In the genomic region with DNA sequence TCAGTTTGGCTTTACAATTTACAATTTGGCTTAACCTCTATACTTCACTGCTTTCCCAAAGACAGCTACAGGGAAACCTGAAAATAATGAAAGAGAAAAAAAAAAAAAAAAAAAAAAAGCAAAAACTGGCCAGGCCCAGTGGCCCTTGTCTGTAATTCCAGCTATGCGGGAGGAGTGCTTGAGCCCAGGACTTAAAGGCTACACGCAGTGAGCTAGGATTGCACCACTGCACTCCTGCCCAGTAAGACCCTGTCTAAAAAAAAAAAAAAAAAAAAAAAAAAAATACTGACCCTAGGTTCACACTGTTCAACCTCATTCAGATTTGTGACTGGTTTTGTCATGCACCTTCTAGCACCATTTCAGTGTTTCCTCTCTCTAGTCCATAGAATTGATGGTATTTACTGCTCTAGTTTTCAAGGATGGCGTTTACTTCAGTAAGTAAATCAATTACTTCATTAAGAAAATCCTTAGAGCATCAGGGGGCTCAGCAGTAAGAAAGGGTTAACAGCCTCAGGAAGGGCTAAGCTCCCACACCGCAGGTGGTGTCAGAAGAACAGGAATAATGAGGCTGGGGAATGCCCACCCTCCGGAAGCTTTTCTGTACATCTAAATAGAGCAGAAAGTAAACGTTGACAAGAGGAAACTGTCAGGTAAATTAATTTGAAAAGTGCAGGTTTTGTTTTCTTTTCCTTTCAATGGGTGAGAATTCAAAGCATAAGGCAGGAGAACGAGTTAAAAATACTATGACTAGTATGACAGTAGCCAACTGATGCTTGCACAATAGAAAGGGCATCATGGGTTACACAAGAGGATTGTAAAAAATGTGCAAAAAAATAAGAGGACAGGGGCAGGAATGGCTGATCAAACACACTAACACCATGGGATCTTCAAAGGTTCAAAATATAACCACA, we compare ENCODE assay signal across 1 cellular context.
TF ChIP-seq lines count a peak whose summit lies in the region.

No MANE protein-coding gene starts in this region.

TF ChIP-seq in WTC11, 78 proteins besides CTCF, POLR2A, EP300 and RAD21 (continued from another document):
- TF ChIP-seq, protein P1, sequence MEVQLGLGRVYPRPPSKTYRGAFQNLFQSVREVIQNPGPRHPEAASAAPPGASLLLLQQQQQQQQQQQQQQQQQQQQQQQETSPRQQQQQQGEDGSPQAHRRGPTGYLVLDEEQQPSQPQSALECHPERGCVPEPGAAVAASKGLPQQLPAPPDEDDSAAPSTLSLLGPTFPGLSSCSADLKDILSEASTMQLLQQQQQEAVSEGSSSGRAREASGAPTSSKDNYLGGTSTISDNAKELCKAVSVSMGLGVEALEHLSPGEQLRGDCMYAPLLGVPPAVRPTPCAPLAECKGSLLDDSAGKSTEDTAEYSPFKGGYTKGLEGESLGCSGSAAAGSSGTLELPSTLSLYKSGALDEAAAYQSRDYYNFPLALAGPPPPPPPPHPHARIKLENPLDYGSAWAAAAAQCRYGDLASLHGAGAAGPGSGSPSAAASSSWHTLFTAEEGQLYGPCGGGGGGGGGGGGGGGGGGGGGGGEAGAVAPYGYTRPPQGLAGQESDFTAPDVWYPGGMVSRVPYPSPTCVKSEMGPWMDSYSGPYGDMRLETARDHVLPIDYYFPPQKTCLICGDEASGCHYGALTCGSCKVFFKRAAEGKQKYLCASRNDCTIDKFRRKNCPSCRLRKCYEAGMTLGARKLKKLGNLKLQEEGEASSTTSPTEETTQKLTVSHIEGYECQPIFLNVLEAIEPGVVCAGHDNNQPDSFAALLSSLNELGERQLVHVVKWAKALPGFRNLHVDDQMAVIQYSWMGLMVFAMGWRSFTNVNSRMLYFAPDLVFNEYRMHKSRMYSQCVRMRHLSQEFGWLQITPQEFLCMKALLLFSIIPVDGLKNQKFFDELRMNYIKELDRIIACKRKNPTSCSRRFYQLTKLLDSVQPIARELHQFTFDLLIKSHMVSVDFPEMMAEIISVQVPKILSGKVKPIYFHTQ (CRISPR knock-in tag; IDR thresholded peaks at IDR 0.05) = no peak
- no peak for TF ChIP-seq TEAD4 (CRISPR knock-in tag; IDR thresholded peaks at IDR 0.05)
- TF ChIP-seq, protein P2, sequence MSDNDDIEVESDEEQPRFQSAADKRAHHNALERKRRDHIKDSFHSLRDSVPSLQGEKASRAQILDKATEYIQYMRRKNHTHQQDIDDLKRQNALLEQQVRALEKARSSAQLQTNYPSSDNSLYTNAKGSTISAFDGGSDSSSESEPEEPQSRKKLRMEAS (CRISPR knock-in tag; IDR thresholded peaks at IDR 0.05) = no peak
